8 cellular contexts compared by ENCODE assay signal in the genomic region with DNA sequence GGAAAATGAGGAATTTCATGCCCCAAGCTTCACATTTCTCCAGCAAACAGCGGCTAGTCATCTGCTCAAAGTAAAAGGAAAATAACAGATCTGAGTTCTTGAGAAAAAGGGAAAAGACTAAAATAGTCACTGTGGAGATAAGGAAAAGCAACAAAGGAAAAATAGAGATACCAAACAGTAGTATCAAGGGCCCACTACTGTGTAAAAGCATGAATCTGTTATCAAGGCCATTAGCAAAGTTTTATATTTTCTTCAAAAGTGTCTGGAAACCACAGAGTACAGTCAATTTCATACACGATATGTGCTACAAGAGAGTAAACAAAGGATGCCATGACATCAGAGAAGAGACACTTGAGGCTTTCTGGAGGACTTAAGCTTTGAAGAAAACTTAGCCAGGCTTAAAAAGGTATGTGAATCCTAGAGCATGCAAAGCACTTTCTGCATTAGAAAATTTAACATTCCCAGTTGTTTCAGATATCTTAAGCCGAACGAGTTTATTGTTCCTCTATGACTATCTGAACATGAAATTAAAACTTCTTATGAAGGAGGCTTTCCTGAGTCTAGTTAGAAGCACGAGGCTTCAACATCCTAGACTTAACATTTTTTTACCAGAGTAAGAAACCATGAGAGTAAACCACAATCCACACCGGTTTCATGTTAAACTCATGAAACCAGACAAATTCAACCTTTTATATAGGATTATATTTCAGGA. TPM values are rescaled to one million over a fixed set of nuclear protein-coding genes. Genes with fewer than 3 reads are reported as not detected.
A peak's percentile ranks its signal among the peaks of the same experiment; 100 is the strongest.
DNase-seq lines count a peak whose midpoint lies in the region; ATAC-seq and TF ChIP-seq lines count a peak whose summit lies in the region.

No MANE protein-coding gene starts in this region.

- H3K4me1 ChIP-seq in right cardiac atrium (ENCODE audit: control insufficient read depth, insufficient read depth, low read length) = no peaks in the 10 kb centered on the region
- peaks cover 13% of the 10 kb centered on the region for H3K4me1 ChIP-seq in suprapubic skin

- H3K9me3 ChIP-seq in right cardiac atrium (ENCODE audit: control insufficient read depth, low read length) (no peaks in the 10 kb centered on the region), suprapubic skin (no peaks in the 10 kb centered on the region)

- no peaks in the 10 kb centered on the region for H3K36me3 ChIP-seq in suprapubic skin

- intact Hi-C loops in right cardiac atrium (cut with DNase I) = loop anchor here in 1 of 4 donors (10.0 kb wide), 1 partner anchor 120 kb away; no protein-coding TSS in a partner anchor

- H3K27ac ChIP-seq in RWPE1 (peak overlapping the region; percentile 93), right cardiac atrium (ENCODE audit: low read length) (peak overlapping the region; percentile 12), suprapubic skin (peak overlapping the region; percentile 81)

- H3K4me1 Mint-ChIP-seq in stimulated activated naive CD8-positive, alpha-beta T cell treated with anti-CD3 and anti-CD28 coated beads, Interleukin-15, amount 100 ng/mL, for 72 hours = peaks cover 10% of the 10 kb centered on the region

- H3K4me3 ChIP-seq in right cardiac atrium (ENCODE audit: low read length) (peak overlapping the region; percentile 90), suprapubic skin (peak overlapping the region; percentile 74)

- no peak overlapping the region for H3K27ac Mint-ChIP-seq in stimulated activated naive CD8-positive, alpha-beta T cell treated with anti-CD3 and anti-CD28 coated beads, Interleukin-15, amount 100 ng/mL, for 72 hours

- no peak for DNase-seq in stimulated activated naive CD8-positive, alpha-beta T cell treated with anti-CD3 and anti-CD28 coated beads, Interleukin-15, amount 100 ng/mL, for 72 hours
- DNase-seq in stimulated activated naive CD8-positive, alpha-beta T cell treated with anti-CD3 and anti-CD28 coated beads, Interleukin-15, Interleukin-2, amounts not matched to agents 100 U/mL and 50 U/mL, for 24 hours = no peak
- DNase-seq in RWPE1 (ENCODE audit: low spot score) = no peak
- no peak for DNase-seq in right cardiac atrium
- no peak for DNase-seq in suprapubic skin (ENCODE audit: low spot score in 2 of 2)
- no peak for DNase-seq in SKM-1 (lab: John Stamatoyannopoulos, UW; ENCODE audit: unreplicated experiment)
- DNase-seq in stimulated activated CD4-positive, alpha-beta T cell treated with anti-CD3 and anti-CD28 coated beads, Interleukin-4, amount 100 ng/mL, for 1 hour = no peak

- TF ChIP-seq CTCF in RWPE1 (conservative IDR thresholded peaks at IDR 0.05; ENCODE audit: low read depth) (no peak), suprapubic skin (IDR thresholded peaks at IDR 0.05) (no peak)

- H3K27me3 ChIP-seq in right cardiac atrium (ENCODE audit: control insufficient read depth, insufficient read depth) (no peaks in the 10 kb centered on the region), suprapubic skin (no peaks in the 10 kb centered on the region)

- POLR2A ChIA-PET in RWPE1 (lab: Yijun Ruan, JAX; ENCODE audit: low non-redundant PET) = no interaction called here

- ATAC-seq in stimulated activated naive CD8-positive, alpha-beta T cell treated with anti-CD3 and anti-CD28 coated beads, Interleukin-15, amount 100 ng/mL, for 72 hours = peak; percentile 61
- ATAC-seq in stimulated activated naive CD8-positive, alpha-beta T cell treated with anti-CD3 and anti-CD28 coated beads, Interleukin-15, Interleukin-2, amounts not matched to agents 100 U/mL and 50 U/mL, for 24 hours = no peak
- ATAC-seq in HG02884 (IDR thresholded peaks at IDR 0.05; ENCODE audit: unreplicated experiment) (peak; percentile 25), right cardiac atrium (no peak)

- CTCF ChIA-PET in RWPE1 (lab: Yijun Ruan, JAX) = no interaction called here

- no peak for TF ChIP-seq POLR2A in suprapubic skin (IDR thresholded peaks at IDR 0.05)

- WGBS in right cardiac atrium = 9% methylated on average over 6 of the region's 6 CpGs
- 14% methylated on average over 6 of the region's 6 CpGs for WGBS in suprapubic skin

- no peak overlapping the region for H3K4me3 Mint-ChIP-seq in stimulated activated naive CD8-positive, alpha-beta T cell treated with anti-CD3 and anti-CD28 coated beads, Interleukin-15, amount 100 ng/mL, for 72 hours

- no peak for TF ChIP-seq EP300 in suprapubic skin (IDR thresholded peaks at IDR 0.05)

- no peaks in the 10 kb centered on the region for H3K27me3 Mint-ChIP-seq in stimulated activated naive CD8-positive, alpha-beta T cell treated with anti-CD3 and anti-CD28 coated beads, Interleukin-15, amount 100 ng/mL, for 72 hours

- H3K9me3 Mint-ChIP-seq in stimulated activated naive CD8-positive, alpha-beta T cell treated with anti-CD3 and anti-CD28 coated beads, Interleukin-15, amount 100 ng/mL, for 72 hours = no peaks in the 10 kb centered on the region

RNA-seq across cellular contexts. Expression of gene TTC33, which starts 1.2 kb away (rescaled TPM):
- 10 to 100 TPM; 14.9 to 17.5 (median 16.7) TPM for total RNA-seq in right cardiac atrium
- 7.2 TPM for polyA plus RNA-seq in right cardiac atrium
- 10 to 100 TPM in 2 of 4 donors, 1 to 10 TPM in 2; 8.5 to 11.8 (median 9.6) TPM for total RNA-seq in suprapubic skin

RNA-seq across cellular contexts. Expression of gene PRKAA1, which starts 43.6 kb away (rescaled TPM):
- total RNA-seq in right cardiac atrium = 10 to 100 TPM; 35.7 to 50.9 (median 43.7) TPM
- 16.9 TPM for polyA plus RNA-seq in right cardiac atrium
- total RNA-seq in suprapubic skin = 100 to 1,000 TPM in 1 of 4 donors, 10 to 100 TPM in 3; 37.8 to 118 (median 53.5) TPM

Comparison
In these comparisons a context has a peak if more than half of its experiments do, and no peak if none do; other contexts are left out.
1. ATAC-seq: peak in stimulated activated naive CD8-positive, alpha-beta T cell treated with anti-CD3 and anti-CD28 coated beads, Interleukin-15, amount 100 ng/mL, for 72 hours (single experiment) and HG02884 (single experiment); none in stimulated activated naive CD8-positive, alpha-beta T cell treated with anti-CD3 and anti-CD28 coated beads, Interleukin-15, Interleukin-2, amounts not matched to agents 100 U/mL and 50 U/mL, for 24 hours (single experiment) and right cardiac atrium (0 of 2).
2. H3K27ac ChIP-seq: peak in every context shown above with its lines; median percentile 93 in RWPE1; 81 in suprapubic skin; 12 in right cardiac atrium.